Comparison of ENCODE assay signal across 8 cellular contexts in the genomic region with DNA sequence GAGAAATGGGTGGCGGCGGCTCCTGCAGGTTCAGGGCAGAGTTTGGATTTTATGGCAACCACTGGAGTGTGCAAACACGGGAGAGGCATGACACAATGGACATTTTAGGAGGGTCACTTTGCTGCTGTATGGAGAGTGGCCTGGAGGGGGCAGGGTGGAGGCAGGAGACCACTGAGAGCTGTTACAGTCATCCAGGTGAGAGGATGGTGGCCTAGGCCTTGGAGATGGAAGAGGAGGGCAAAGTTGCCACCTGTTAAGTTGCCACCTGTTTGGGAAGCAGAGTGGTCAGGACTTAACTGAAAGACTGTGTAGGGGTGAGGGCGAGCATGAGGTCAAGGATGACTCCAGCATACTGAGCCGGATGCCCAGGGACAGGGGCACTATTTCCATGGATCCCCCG. TPM values are rescaled to one million over a fixed set of nuclear protein-coding genes. Genes with fewer than 3 reads are reported as not detected.
DNase-seq lines count a peak whose midpoint lies in the region; ATAC-seq lines count a peak whose summit lies in the region.

No MANE protein-coding gene starts in this region.

- DNase-seq in DMS 273 (lab: John Stamatoyannopoulos, UW; ENCODE audit: unreplicated experiment): peak; percentile 53
- no peak for DNase-seq in DMS 273 treated with DMSO at 0.1 percent for 48 hours (lab: John Stamatoyannopoulos, UW)
- DNase-seq in NCI-H82 (lab: John Stamatoyannopoulos, UW): peak; percentile 63
- DNase-seq in activated T-cell treated with anti-CD3 and anti-CD28 coated beads, Interleukin-2, amount 50 U/mL, for 4 hours: peak; percentile 54
- peak; percentile 54 for DNase-seq in germinal center (ENCODE audit: low spot score)
- DNase-seq in stimulated activated effector memory CD8-positive, alpha-beta T cell treated with anti-CD3 and anti-CD28 coated beads, Interleukin-12 subunit alpha, Interleukin-12 subunit beta, amount 100 ng/mL, for 72 hours (ENCODE audit: low spot score in 2 of 2): peak in 1 of 2 donors; percentile 83
- DNase-seq in epidermal melanocyte (ENCODE audit: insufficient read length, low spot score): no peak

- peaks cover 32% of the 10 kb centered on the region for H3K4me1 Mint-ChIP-seq in activated T-cell treated with anti-CD3 and anti-CD28 coated beads, Interleukin-2, amount 50 U/mL, for 4 hours (ENCODE audit: low read depth)
- peaks cover 35% of the 10 kb centered on the region for H3K4me1 Mint-ChIP-seq in stimulated activated effector memory CD8-positive, alpha-beta T cell treated with anti-CD3 and anti-CD28 coated beads, Interleukin-12 subunit alpha, Interleukin-12 subunit beta, amount 100 ng/mL, for 72 hours

- peaks cover 2% of the 10 kb centered on the region for H3K36me3 Mint-ChIP-seq in activated T-cell treated with anti-CD3 and anti-CD28 coated beads, Interleukin-2, amount 50 U/mL, for 4 hours (ENCODE audit: insufficient read depth)
- H3K36me3 Mint-ChIP-seq in stimulated activated effector memory CD8-positive, alpha-beta T cell treated with anti-CD3 and anti-CD28 coated beads, Interleukin-12 subunit alpha, Interleukin-12 subunit beta, amount 100 ng/mL, for 72 hours: peaks cover 18% of the 10 kb centered on the region

- peak overlapping the region; percentile 64 for H3K4me3 Mint-ChIP-seq in activated T-cell treated with anti-CD3 and anti-CD28 coated beads, Interleukin-2, amount 50 U/mL, for 4 hours
- peak overlapping the region; percentile 86 for H3K4me3 Mint-ChIP-seq in stimulated activated effector memory CD8-positive, alpha-beta T cell treated with anti-CD3 and anti-CD28 coated beads, Interleukin-12 subunit alpha, Interleukin-12 subunit beta, amount 100 ng/mL, for 72 hours

- H3K9me3 Mint-ChIP-seq in activated T-cell treated with anti-CD3 and anti-CD28 coated beads, Interleukin-2, amount 50 U/mL, for 4 hours: no peaks in the 10 kb centered on the region
- no peaks in the 10 kb centered on the region for H3K9me3 Mint-ChIP-seq in stimulated activated effector memory CD8-positive, alpha-beta T cell treated with anti-CD3 and anti-CD28 coated beads, Interleukin-12 subunit alpha, Interleukin-12 subunit beta, amount 100 ng/mL, for 72 hours

- peak in 1 of 2 donors; percentile 19 for ATAC-seq in activated T-cell treated with anti-CD3 and anti-CD28 coated beads, Interleukin-2, amount 50 U/mL, for 4 hours
- ATAC-seq in stimulated activated effector memory CD8-positive, alpha-beta T cell treated with anti-CD3 and anti-CD28 coated beads, Interleukin-12 subunit alpha, Interleukin-12 subunit beta, amount 100 ng/mL, for 72 hours: peak; percentile 61
- no peak for ATAC-seq in GM18511 (IDR thresholded peaks at IDR 0.05; ENCODE audit: unreplicated experiment)

- H3K27me3 Mint-ChIP-seq in activated T-cell treated with anti-CD3 and anti-CD28 coated beads, Interleukin-2, amount 50 U/mL, for 4 hours (ENCODE audit: low read depth): no peaks in the 10 kb centered on the region

- peak overlapping the region; percentile 75 for H3K27ac Mint-ChIP-seq in stimulated activated effector memory CD8-positive, alpha-beta T cell treated with anti-CD3 and anti-CD28 coated beads, Interleukin-12 subunit alpha, Interleukin-12 subunit beta, amount 100 ng/mL, for 72 hours

RNA-seq across cellular contexts. Expression of gene RAD9A, which starts 2.3 kb away (rescaled TPM):
- total RNA-seq in activated T-cell treated with anti-CD3 and anti-CD28 coated beads, Interleukin-2, amount 50 U/mL, for 4 hours: 10 to 100 TPM; 36.2 to 40.0 (median 36.2) TPM

RNA-seq across cellular contexts. Expression of gene PPP1CA, which starts 12.2 kb away (rescaled TPM):
- 100 to 1,000 TPM; 262 to 265 (median 264) TPM for total RNA-seq in activated T-cell treated with anti-CD3 and anti-CD28 coated beads, Interleukin-2, amount 50 U/mL, for 4 hours

RNA-seq across cellular contexts. Expression of gene TBC1D10C, which starts 14.4 kb away (rescaled TPM):
- 10 to 100 TPM; 63.5 to 90.1 (median 68.5) TPM for total RNA-seq in activated T-cell treated with anti-CD3 and anti-CD28 coated beads, Interleukin-2, amount 50 U/mL, for 4 hours

RNA-seq across cellular contexts. Expression of gene CLCF1, which starts 16.1 kb away (rescaled TPM):
- total RNA-seq in activated T-cell treated with anti-CD3 and anti-CD28 coated beads, Interleukin-2, amount 50 U/mL, for 4 hours: 1 to 10 TPM in 2 of 3 donors, under 1 TPM in 1; 0.56 to 1.5 (median 1.4) TPM

RNA-seq across cellular contexts. Expression of gene CARNS1, which starts 26.0 kb away (rescaled TPM):
- 1 to 10 TPM; 1.4 to 2.2 (median 1.5) TPM for total RNA-seq in activated T-cell treated with anti-CD3 and anti-CD28 coated beads, Interleukin-2, amount 50 U/mL, for 4 hours

Comparison
In these comparisons a context has a peak if more than half of its experiments do, and no peak if none do; other contexts are left out.
1. DNase-seq: peak in DMS 273 (single experiment), NCI-H82 (single experiment), activated T-cell treated with anti-CD3 and anti-CD28 coated beads, Interleukin-2, amount 50 U/mL, for 4 hours (single experiment) and germinal center (single experiment); none in DMS 273 treated with DMSO at 0.1 percent for 48 hours (single experiment) and epidermal melanocyte (single experiment).